Comparison of ENCODE assay signal across 17 cellular contexts in the genomic region with DNA sequence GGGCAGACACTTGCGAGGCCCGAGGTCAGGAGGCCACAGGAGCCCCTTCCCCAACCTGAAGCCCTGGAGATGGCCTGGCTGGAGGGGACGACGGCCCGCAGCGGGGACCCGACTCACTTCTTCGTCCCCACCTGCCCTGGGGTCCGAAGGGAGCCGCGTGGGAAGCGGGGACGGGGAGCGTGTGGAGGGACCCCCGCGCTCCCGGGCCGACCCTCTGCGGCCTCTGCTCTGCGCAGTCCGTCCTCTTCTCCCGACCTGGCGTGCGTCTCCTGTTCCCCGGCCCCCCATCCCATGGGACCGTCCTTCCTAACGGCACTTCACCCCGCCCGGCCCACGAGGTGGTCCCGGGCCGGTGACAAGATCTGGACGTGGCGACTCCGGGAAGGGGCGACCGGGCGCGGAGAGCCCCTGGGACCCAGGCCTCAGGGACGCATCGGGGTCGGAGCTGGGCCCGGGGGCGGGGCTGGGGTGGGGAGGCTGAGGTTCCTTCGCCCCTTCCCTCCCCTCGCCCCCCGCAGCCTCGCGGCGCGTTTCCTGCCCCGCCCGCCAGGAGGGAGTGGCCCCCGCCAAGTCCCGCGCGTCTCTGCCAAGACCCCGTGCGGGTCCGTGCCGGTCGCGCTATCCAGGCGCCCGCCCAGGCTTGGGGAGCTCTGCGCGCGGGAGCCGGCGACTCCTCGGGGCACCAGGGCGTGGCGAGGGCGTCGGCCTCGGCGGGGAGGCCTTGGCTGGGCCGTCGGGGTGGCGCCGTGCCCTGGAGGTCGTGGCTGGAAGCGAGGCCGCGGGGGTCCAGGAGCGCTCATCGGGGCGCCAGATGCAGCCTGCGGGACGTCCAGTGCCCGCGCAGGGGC.
A peak's percentile ranks its signal among the peaks of the same experiment; 100 is the strongest.
DNase-seq lines count a peak whose midpoint lies in the region; ATAC-seq, FAIRE-seq and TF ChIP-seq lines count a peak whose summit lies in the region.
"Had no signal": no experiment of that assay in that cellular context is flagged by ENCODE, and none has a peak within 500 bp of the region (broad histone marks: within the 10 kb centered on the region; RNA-seq: fewer than 3 reads in every experiment).

No MANE protein-coding gene starts in this region.

- no peaks in the 10 kb centered on the region for H3K9me3 Mint-ChIP-seq in progenitor cell of endocrine pancreas (ENCODE audit: low read depth)
- H3K9me3 Mint-ChIP-seq: activated CD8-positive, alpha-beta T cell treated with anti-CD3 and anti-CD28 coated beads for 36 hours; stimulated activated effector memory CD8-positive, alpha-beta T cell treated with anti-CD3 and anti-CD28 coated beads, Interleukin-12 subunit alpha, Interleukin-12 subunit beta, amount 100 ng/mL, for 72 hours; T-cell had no signal

- intact Hi-C loops in right lobe of liver (cut with DNase I), result no loop called here
- intact Hi-C loops in HepG2 (cut with micrococcal nuclease; ENCODE audit: unreplicated experiment), result no loop called here

- no peak overlapping the region for H3K9ac ChIP-seq in HepG2 (ENCODE audit: insufficient read depth, low read depth, low read length)

- TF ChIP-seq CTCF in right lobe of liver (IDR thresholded peaks at IDR 0.05) (no peak), HepG2 (CRISPR knock-in tag; IDR thresholded peaks at IDR 0.05) (no peak), right atrium auricular region (IDR thresholded peaks at IDR 0.05) (no peak), progenitor cell of endocrine pancreas (IDR thresholded peaks at IDR 0.05; ENCODE audit: unreplicated experiment) (no peak)

- no peaks in the 10 kb centered on the region for H4K20me1 ChIP-seq in HepG2 (ENCODE audit: insufficient read depth, low read length)

- TF ChIP-seq RAD21 in HepG2 (CRISPR knock-in tag; IDR thresholded peaks at IDR 0.05), result no peak

- no peaks in the 10 kb centered on the region for H3K36me3 Mint-ChIP-seq in progenitor cell of endocrine pancreas (ENCODE audit: insufficient read depth)
- H3K36me3 Mint-ChIP-seq: activated naive CD4-positive, alpha-beta T cell treated with anti-CD3 and anti-CD28 coated beads, Interleukin-2, amount 50 U/mL, for 72 hours; stimulated activated effector memory CD8-positive, alpha-beta T cell treated with anti-CD3 and anti-CD28 coated beads, Interleukin-12 subunit alpha, Interleukin-12 subunit beta, amount 100 ng/mL, for 72 hours; T-cell had no signal

- BruUV-seq in HepG2 (replicated peaks; lab: Mats Ljungman, UMichigan), result no TSS peak

- DNase-seq in right lobe of liver, result no peak
- no peak for DNase-seq in HepG2 (ENCODE audit: low spot score)
- no peak for DNase-seq in right atrium auricular region (ENCODE audit: low spot score)
- DNase-seq in progenitor cell of endocrine pancreas (ENCODE audit: low spot score, unreplicated experiment), result no peak
- DNase-seq in T-helper 9 cell, result no peak
- DNase-seq in frontal cortex (ENCODE audit: low spot score in 2 of 2), result no peak
- DNase-seq: activated CD8-positive, alpha-beta T cell treated with anti-CD3 and anti-CD28 coated beads for 36 hours; GF-D8; stimulated activated CD4-positive, alpha-beta T cell treated with anti-CD3 and anti-CD28 coated beads, Interleukin-12 subunit alpha, Interleukin-12 subunit beta, amount 100 ng/mL, for 4 hours; T-cell had no signal

- in situ Hi-C loops in HepG2 (cut with HindIII; ENCODE audit: extremely low pct_ligation_motif_present, low pct_unique_long_range_greater_than_20kb), result no loop called here

- H3K4me1 ChIP-seq in right lobe of liver (peaks cover 0 to 8% (median 0%) of the 10 kb centered on the region in 4 donors), HepG2 (ENCODE audit: insufficient read depth, low read length) (peaks cover 16% of the 10 kb centered on the region), right atrium auricular region (peaks cover 0 to 13% of the 10 kb centered on the region in 2 donors)

- H3K4me1 Mint-ChIP-seq in progenitor cell of endocrine pancreas (ENCODE audit: low read depth), result peaks cover 2% of the 10 kb centered on the region
- H3K4me1 Mint-ChIP-seq: stimulated activated effector memory CD8-positive, alpha-beta T cell treated with anti-CD3 and anti-CD28 coated beads, Interleukin-12 subunit alpha, Interleukin-12 subunit beta, amount 100 ng/mL, for 72 hours had no signal

- peaks cover 63% of the 10 kb centered on the region for H3K27me3 Mint-ChIP-seq in progenitor cell of endocrine pancreas

- H3K4me2 ChIP-seq in HepG2 (ENCODE audit: low read depth, low read length), result no peak overlapping the region

- H3K79me2 ChIP-seq in HepG2 (ENCODE audit: insufficient read depth, low read length), result no peaks in the 10 kb centered on the region

- ATAC-seq in right lobe of liver, result peak in 2 of 4 donors; percentile 38 to 42
- ATAC-seq in HepG2, result no peak
- no peak for ATAC-seq in HG02678 (IDR thresholded peaks at IDR 0.05; ENCODE audit: unreplicated experiment)
- ATAC-seq in GM19035 (IDR thresholded peaks at IDR 0.05; ENCODE audit: unreplicated experiment), result no peak
- ATAC-seq: activated CD8-positive, alpha-beta T cell treated with anti-CD3 and anti-CD28 coated beads for 36 hours; activated naive CD4-positive, alpha-beta T cell treated with anti-CD3 and anti-CD28 coated beads, Interleukin-2, amount 50 U/mL, for 72 hours; HCT116; stimulated activated effector memory CD8-positive, alpha-beta T cell treated with anti-CD3 and anti-CD28 coated beads, Interleukin-12 subunit alpha, Interleukin-12 subunit beta, amount 100 ng/mL, for 72 hours; T-cell had no signal

- POLR2A ChIA-PET in HepG2 (lab: Yijun Ruan, JAX), result no interaction called here

- H3K4me3 ChIP-seq in right lobe of liver, result peak overlapping the region; percentile 27 to 47 (median 34)
- no peak overlapping the region for H3K4me3 ChIP-seq in HepG2 (replicated peaks in 1 of 3; ENCODE audit: insufficient read depth in 1 of 3, low read depth in 2 of 3, low read length in 3 of 3)
- H3K4me3 ChIP-seq in right atrium auricular region, result peak overlapping the region; percentile 2 to 44

- no peak overlapping the region for H3K27ac ChIP-seq in right lobe of liver
- H3K27ac ChIP-seq in HepG2 (ENCODE audit: extremely low read length, insufficient read depth, low read length), result no peak overlapping the region
- no peak overlapping the region for H3K27ac ChIP-seq in right atrium auricular region
- H3K27ac ChIP-seq: HL-60 had no signal

- H3K27ac Mint-ChIP-seq in progenitor cell of endocrine pancreas, result no peak overlapping the region
- H3K27ac Mint-ChIP-seq: activated CD8-positive, alpha-beta T cell treated with anti-CD3 and anti-CD28 coated beads for 36 hours; activated naive CD4-positive, alpha-beta T cell treated with anti-CD3 and anti-CD28 coated beads, Interleukin-2, amount 50 U/mL, for 72 hours; stimulated activated effector memory CD8-positive, alpha-beta T cell treated with anti-CD3 and anti-CD28 coated beads, Interleukin-12 subunit alpha, Interleukin-12 subunit beta, amount 100 ng/mL, for 72 hours; T-cell had no signal

- 54% methylated on average over 10 of the region's 92 CpGs for WGBS in right lobe of liver (ENCODE audit: insufficient coverage, low coverage, low lambda C conversion rate, missing lambda C conversion rate)
- 92% methylated on average over 83 of the region's 92 CpGs for WGBS in HepG2 (ENCODE audit: low lambda C conversion rate)

- CTCF ChIA-PET in HepG2 (lab: Yijun Ruan, JAX; ENCODE audit: low intra/inter-chr PET ratio, low total read pairs), result no interaction called here

- peak overlapping the region; percentile 41 for H3K4me3 Mint-ChIP-seq in progenitor cell of endocrine pancreas (ENCODE audit: low read depth)
- H3K4me3 Mint-ChIP-seq: activated CD8-positive, alpha-beta T cell treated with anti-CD3 and anti-CD28 coated beads for 36 hours; stimulated activated effector memory CD8-positive, alpha-beta T cell treated with anti-CD3 and anti-CD28 coated beads, Interleukin-12 subunit alpha, Interleukin-12 subunit beta, amount 100 ng/mL, for 72 hours had no signal

- TF ChIP-seq EP300 in HepG2 (IDR thresholded peaks at IDR 0.05; ENCODE audit: low read depth in 2 of 2, low read length in 2 of 2) (no peak), HepG2 (CRISPR knock-in tag; IDR thresholded peaks at IDR 0.05; ENCODE audit: borderline replicate concordance) (no peak)

- H2AFZ ChIP-seq in HepG2 (ENCODE audit: low read length), result no peak overlapping the region

- FAIRE-seq in HepG2 (lab: Jason Lieb, UNC) (no peak), frontal cortex (lab: Jason Lieb, UNC) (no peak)
- FAIRE-seq: endometrium had no signal

- H3K27me3 ChIP-seq in right lobe of liver (no peaks in the 10 kb centered on the region), HepG2 (ENCODE audit: control insufficient read depth in 1 of 2, insufficient read depth in 2 of 2, low read length in 2 of 2) (no peaks in the 10 kb centered on the region; a peak in 3 of 5 replicates), right atrium auricular region (no peaks in the 10 kb centered on the region)

- H3K9me3 ChIP-seq in right lobe of liver (no peaks in the 10 kb centered on the region), HepG2 (ENCODE audit: low read length) (0 out of 2 replicates have a peak, but pooled peaks cover 6% of the 10 kb centered on the region), right atrium auricular region (peaks cover 0 to 8% of the 10 kb centered on the region in 2 donors)

- no peaks in the 10 kb centered on the region for H3K36me3 ChIP-seq in right lobe of liver
- H3K36me3 ChIP-seq in HepG2 (replicated peaks in 1 of 2; ENCODE audit: control insufficient read depth in 1 of 2, insufficient read depth in 2 of 2, low read length in 2 of 2), result no peaks in the 10 kb centered on the region
- H3K36me3 ChIP-seq in right atrium auricular region, result no peaks in the 10 kb centered on the region

- TF ChIP-seq POLR2A in right lobe of liver (IDR thresholded peaks at IDR 0.05) (no peak), HepG2 (IDR thresholded peaks at IDR 0.05; ENCODE audit: insufficient read depth in 1 of 2, low read depth in 2 of 2, low read length in 2 of 2) (no peak)

TF ChIP-seq in HepG2, 621 proteins besides CTCF, POLR2A, EP300 and RAD21 (continues in another document):
- TF ChIP-seq GABPB1 (CRISPR knock-in tag; IDR thresholded peaks at IDR 0.05) (no peak), RFXANK (CRISPR knock-in tag; IDR thresholded peaks at IDR 0.05) (no peak), ZSCAN29 (CRISPR knock-in tag; conservative IDR thresholded peaks at IDR 0.05) (no peak), RORA (CRISPR knock-in tag; IDR thresholded peaks at IDR 0.05) (no peak), CCAR2 (optimal IDR thresholded peaks at IDR 0.05; ENCODE audit: low read depth, low read length) (no peak)

Comparison
In these comparisons a context has a peak if more than half of its experiments do, and no peak if none do; other contexts are left out.
1. H3K4me3 ChIP-seq: peak in right lobe of liver (3 of 3) and right atrium auricular region (2 of 2); none in HepG2 (0 of 3).